17 cellular contexts compared by ENCODE assay signal in genomic region chr6:116408476-116408875, GRCh38. TPM values are rescaled to one million over a fixed set of nuclear protein-coding genes. Genes with fewer than 3 reads are reported as not detected.
DNase-seq lines count a peak whose midpoint lies in the region; ATAC-seq and TF ChIP-seq lines count a peak whose summit lies in the region.
"Had no signal": no experiment of that assay in that cellular context is flagged by ENCODE, and none has a peak within 500 bp of the region (broad histone marks: within the 10 kb centered on the region; RNA-seq: fewer than 3 reads in every experiment).

No MANE protein-coding gene starts in this region.

- CTCF ChIA-PET in activated CD8-positive, alpha-beta T cell treated with anti-CD3 and anti-CD28 coated beads for 36 hours (lab: Charles Lee) = no interaction called here

- peak overlapping the region in 2 of 8 donors; percentile 4 to 23 for H3K4me3 Mint-ChIP-seq in naive B cell
- no peak overlapping the region for H3K4me3 Mint-ChIP-seq in progenitor cell of endocrine pancreas (ENCODE audit: low read depth)
- no peak overlapping the region for H3K4me3 Mint-ChIP-seq in activated CD8-positive, alpha-beta T cell treated with anti-CD3 and anti-CD28 coated beads for 36 hours
- H3K4me3 Mint-ChIP-seq: activated T-helper 1 cell treated with anti-CD3 and anti-CD28 coated beads, Interleukin-12 subunit alpha, Interleukin-12 subunit beta, Interleukin-2, Interleukin-4 antibody, amounts not matched to agents 30 ng/mL and 10 ng/mL and 1 ng/mL, durations not matched to agents 14 hours and 24 hours and 36 hours; HFFc6; natural killer cell treated with Interleukin-12 subunit alpha and Interleukin-12 subunit beta and Interleukin-15 and Interleukin-18, amount 100 ng/mL, for 72 hours had no signal

- POLR2A ChIA-PET in activated CD8-positive, alpha-beta T cell treated with anti-CD3 and anti-CD28 coated beads for 36 hours (lab: Charles Lee) = no interaction called here

- peak overlapping the region in 5 of 6 donors; percentile 4 to 59 (median 49) for H3K27ac Mint-ChIP-seq in naive B cell
- no peak overlapping the region for H3K27ac Mint-ChIP-seq in progenitor cell of endocrine pancreas
- H3K27ac Mint-ChIP-seq in activated CD8-positive, alpha-beta T cell treated with anti-CD3 and anti-CD28 coated beads for 36 hours = no peak overlapping the region
- H3K27ac Mint-ChIP-seq: activated T-helper 1 cell treated with anti-CD3 and anti-CD28 coated beads, Interleukin-12 subunit alpha, Interleukin-12 subunit beta, Interleukin-2, Interleukin-4 antibody, amounts not matched to agents 30 ng/mL and 10 ng/mL and 1 ng/mL, durations not matched to agents 14 hours and 24 hours and 36 hours; CD4-positive, CD25-positive, alpha-beta regulatory T cell; natural killer cell treated with Interleukin-12 subunit alpha and Interleukin-12 subunit beta and Interleukin-15 and Interleukin-18, amount 100 ng/mL, for 72 hours had no signal

- H3K27me3 Mint-ChIP-seq in naive B cell = no peaks in the 10 kb centered on the region
- no peaks in the 10 kb centered on the region for H3K27me3 Mint-ChIP-seq in progenitor cell of endocrine pancreas
- H3K27me3 Mint-ChIP-seq in activated CD8-positive, alpha-beta T cell treated with anti-CD3 and anti-CD28 coated beads for 36 hours = no peaks in the 10 kb centered on the region

- intact Hi-C loops in activated CD8-positive, alpha-beta T cell treated with anti-CD3 and anti-CD28 coated beads for 36 hours (cut with micrococcal nuclease) = no loop called here

- H3K9me3 Mint-ChIP-seq in naive B cell (no peaks in the 10 kb centered on the region), progenitor cell of endocrine pancreas (ENCODE audit: low read depth) (no peaks in the 10 kb centered on the region)
- H3K9me3 Mint-ChIP-seq in activated CD8-positive, alpha-beta T cell treated with anti-CD3 and anti-CD28 coated beads for 36 hours = no peaks in the 10 kb centered on the region
- H3K9me3 Mint-ChIP-seq: activated T-helper 1 cell treated with anti-CD3 and anti-CD28 coated beads, Interleukin-12 subunit alpha, Interleukin-12 subunit beta, Interleukin-2, Interleukin-4 antibody, amounts not matched to agents 30 ng/mL and 10 ng/mL and 1 ng/mL, durations not matched to agents 14 hours and 24 hours and 36 hours; HFFc6; natural killer cell treated with Interleukin-12 subunit alpha and Interleukin-12 subunit beta and Interleukin-15 and Interleukin-18, amount 100 ng/mL, for 72 hours had no signal

- peak; percentile 26 for ATAC-seq in GM18867 (IDR thresholded peaks at IDR 0.05; ENCODE audit: unreplicated experiment)
- ATAC-seq in GM21576 (IDR thresholded peaks at IDR 0.05; ENCODE audit: unreplicated experiment) = peak; percentile 33
- peak; percentile 33 for ATAC-seq in HG03175 (IDR thresholded peaks at IDR 0.05; ENCODE audit: unreplicated experiment)
- ATAC-seq in naive B cell (ENCODE audit: low read depth in 2 of 2) = no peak
- no peak for ATAC-seq in activated CD8-positive, alpha-beta T cell treated with anti-CD3 and anti-CD28 coated beads for 36 hours
- ATAC-seq: foreskin keratinocyte; natural killer cell treated with Interleukin-12 subunit alpha and Interleukin-12 subunit beta and Interleukin-15 and Interleukin-18, amount 100 ng/mL, for 72 hours; SK-N-SH treated with all-trans-retinoic acid at 6 μM for 48 hours had no signal

- DNase-seq in naive B cell = no peak
- no peak for DNase-seq in Ammon's horn (ENCODE audit: low spot score)
- no peak for DNase-seq in NCI-H82 treated with DMSO at 0.1 percent for 48 hours (lab: John Stamatoyannopoulos, UW; ENCODE audit: unreplicated experiment)
- no peak for DNase-seq in progenitor cell of endocrine pancreas (ENCODE audit: low spot score, unreplicated experiment)
- DNase-seq in activated CD8-positive, alpha-beta T cell treated with anti-CD3 and anti-CD28 coated beads for 36 hours = no peak
- DNase-seq: anterior cingulate cortex; CD4-positive, CD25-positive, alpha-beta regulatory T cell; foreskin keratinocyte; HFFc6; NCI-H187 treated with DMSO at 0.1 percent for 48 hours; substantia nigra had no signal

- no peaks in the 10 kb centered on the region for H3K36me3 Mint-ChIP-seq in naive B cell
- no peaks in the 10 kb centered on the region for H3K36me3 Mint-ChIP-seq in progenitor cell of endocrine pancreas (ENCODE audit: insufficient read depth)
- H3K36me3 Mint-ChIP-seq in activated CD8-positive, alpha-beta T cell treated with anti-CD3 and anti-CD28 coated beads for 36 hours (ENCODE audit: low read depth) = no peaks in the 10 kb centered on the region
- H3K36me3 Mint-ChIP-seq: CD4-positive, CD25-positive, alpha-beta regulatory T cell; natural killer cell treated with Interleukin-12 subunit alpha and Interleukin-12 subunit beta and Interleukin-15 and Interleukin-18, amount 100 ng/mL, for 72 hours had no signal

- H3K4me1 Mint-ChIP-seq in naive B cell (peaks cover 57 to 86% (median 71%) of the 10 kb centered on the region in 3 donors), progenitor cell of endocrine pancreas (ENCODE audit: low read depth) (no peaks in the 10 kb centered on the region)
- peaks cover 4% of the 10 kb centered on the region for H3K4me1 Mint-ChIP-seq in activated CD8-positive, alpha-beta T cell treated with anti-CD3 and anti-CD28 coated beads for 36 hours (ENCODE audit: low read depth)

- no peak for TF ChIP-seq CTCF in progenitor cell of endocrine pancreas (IDR thresholded peaks at IDR 0.05; ENCODE audit: unreplicated experiment)
- no peak for TF ChIP-seq CTCF in activated CD8-positive, alpha-beta T cell treated with anti-CD3 and anti-CD28 coated beads for 36 hours (IDR thresholded peaks at IDR 0.05)

RNA-seq across cellular contexts. Expression of gene DSE, which starts 37.7 kb away (rescaled TPM):
- polyA plus RNA-seq in naive B cell (ENCODE audit: low read depth in 6 of 6) = 10 to 100 TPM in 5 of 6 donors, 1 to 10 TPM in 1; 6.9 to 28.5 (median 21.2) TPM
- total RNA-seq in progenitor cell of endocrine pancreas = 20.4 and 21.4 TPM in 2 replicates
- 1 to 10 TPM; 5.3 to 5.4 TPM for total RNA-seq in activated CD8-positive, alpha-beta T cell treated with anti-CD3 and anti-CD28 coated beads for 36 hours

RNA-seq across cellular contexts. Expression of gene CALHM6, which starts 52.7 kb away (rescaled TPM):
- polyA plus RNA-seq in naive B cell (ENCODE audit: low read depth in 6 of 6) = 1,000 to 10,000 TPM in 1 of 6 donors, 100 to 1,000 TPM in 5; 687 to 1,118 (median 783) TPM
- total RNA-seq in progenitor cell of endocrine pancreas = 0.75 and 1.2 TPM in 2 replicates
- 10 to 100 TPM; 10.9 to 11.3 TPM for total RNA-seq in activated CD8-positive, alpha-beta T cell treated with anti-CD3 and anti-CD28 coated beads for 36 hours

Comparison
In these comparisons a context has a peak if more than half of its experiments do, and no peak if none do; other contexts are left out.
1. ATAC-seq: peak in GM18867 (single experiment), GM21576 (single experiment) and HG03175 (single experiment); none in naive B cell (0 of 2) and activated CD8-positive, alpha-beta T cell treated with anti-CD3 and anti-CD28 coated beads for 36 hours (single experiment).
2. H3K27ac Mint-ChIP-seq: peak in naive B cell (5 of 6); none in progenitor cell of endocrine pancreas (single experiment) and activated CD8-positive, alpha-beta T cell treated with anti-CD3 and anti-CD28 coated beads for 36 hours (single experiment).